ENCODE assay signal across 21 cellular contexts in genomic region chr7:153445641-153446040, GRCh38.
DNase-seq lines count a peak whose midpoint lies in the region; ATAC-seq and TF ChIP-seq lines count a peak whose summit lies in the region.
"Had no signal": no experiment of that assay in that cellular context is flagged by ENCODE, and none has a peak within 500 bp of the region (broad histone marks: within the 10 kb centered on the region; RNA-seq: fewer than 3 reads in every experiment).

No MANE protein-coding gene starts in this region.

- ATAC-seq in HG02973 (IDR thresholded peaks at IDR 0.05; ENCODE audit: unreplicated experiment) (no peak), HG02678 (IDR thresholded peaks at IDR 0.05; ENCODE audit: unreplicated experiment) (no peak)

- no peak for TF ChIP-seq POLR2A in uterus (IDR thresholded peaks at IDR 0.05)

- no peak for TF ChIP-seq CTCF in uterus (IDR thresholded peaks at IDR 0.05)

- intact Hi-C loops in uterus (cut with DNase I; ENCODE audit: low total_unique reads): loop anchor here (10.0 kb wide), 1 partner anchor 119 kb away; no protein-coding TSS in a partner anchor

- H3K27ac ChIP-seq in uterus: peak overlapping the region; percentile 84 to 88
- H3K27ac ChIP-seq: BLaER1 had no signal

- H3K27me3 ChIP-seq in uterus: no peaks in the 10 kb centered on the region
- H3K27me3 ChIP-seq: BLaER1 had no signal

- H3K4me3 ChIP-seq in uterus: no peak overlapping the region
- H3K4me3 ChIP-seq: BLaER1 had no signal

- H3K9me3 ChIP-seq in uterus: no peaks in the 10 kb centered on the region
- H3K9me3 ChIP-seq: BE2C, BLaER1 had no signal

- peak; percentile 95 for DNase-seq in cerebellar cortex (ENCODE audit: low spot score)
- DNase-seq in cerebellum (ENCODE audit: low spot score): peak; percentile 86
- DNase-seq in uterus: no peak
- DNase-seq in KBM-7: no peak
- DNase-seq: 8988T; ACHN; BE2C; CD4-positive, alpha-beta memory T cell; CD4-positive, CD25-positive, alpha-beta regulatory T cell; CD8-positive, alpha-beta memory T cell; COR-L47; DMS 273 treated with DMSO at 0.1 percent for 48 hours; DMS153; DMS53; DMS79; DND-41; EL; GF-D8 had no signal

- H3K36me3 ChIP-seq in uterus: no peaks in the 10 kb centered on the region
- H3K36me3 ChIP-seq: BE2C, BLaER1 had no signal

- in situ Hi-C loops in KBM-7 (cut with MboI; ENCODE audit: low pct_unique_long_range_greater_than_20kb, low sequenced_read_pairs): no loop called here

- H3K4me1 ChIP-seq in uterus: peaks cover 0 to 15% of the 10 kb centered on the region in 2 donors
- H3K4me1 ChIP-seq: BE2C, BLaER1 had no signal

Comparison
In these comparisons a context has a peak if more than half of its experiments do, and no peak if none do; other contexts are left out.
1. DNase-seq: peak in cerebellar cortex (single experiment) and cerebellum (single experiment); none in uterus (0 of 2) and KBM-7 (single experiment).